In the genomic region with DNA sequence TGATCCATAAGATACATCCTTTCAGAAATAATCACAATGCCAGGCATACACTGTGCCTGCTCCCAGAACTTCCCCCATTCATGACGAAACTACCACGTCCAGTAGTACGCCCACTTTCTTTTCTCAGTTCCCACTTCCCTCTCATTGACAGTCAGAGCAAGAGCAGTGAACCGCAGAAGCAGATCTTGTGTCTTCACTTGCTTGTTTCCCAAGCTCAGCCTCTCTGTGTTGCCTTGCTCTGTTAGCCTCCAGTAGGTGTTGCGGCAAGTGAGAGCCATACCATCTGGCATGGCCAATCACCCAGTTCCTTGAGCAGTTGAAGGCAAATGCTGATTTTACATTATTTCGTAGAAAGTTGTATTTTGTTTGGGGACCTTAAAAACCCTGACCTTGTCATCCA, we compare ENCODE assay signal across 8 cellular contexts. TPM values are rescaled to one million over a fixed set of nuclear protein-coding genes. Genes with fewer than 3 reads are reported as not detected.
DNase-seq lines count a peak whose midpoint lies in the region; ATAC-seq lines count a peak whose summit lies in the region.

No MANE protein-coding gene starts in this region.

- no peaks in the 10 kb centered on the region for H3K9me3 Mint-ChIP-seq in immature natural killer cell

- H3K27ac Mint-ChIP-seq in immature natural killer cell, result peak overlapping the region; percentile 59 to 92 (median 80)

- ATAC-seq in HG03039 (IDR thresholded peaks at IDR 0.05; ENCODE audit: unreplicated experiment), result peak; percentile 76

- H3K9me3 ChIP-seq in GM23248 (ENCODE audit: low read depth) (no peaks in the 10 kb centered on the region), SJCRH30 (replicated peaks) (no peaks in the 10 kb centered on the region)

- H2AFZ ChIP-seq in GM23248, result no peak overlapping the region

- peaks cover 17 to 30% (median 18%) of the 10 kb centered on the region in 3 donors for H3K27me3 Mint-ChIP-seq in immature natural killer cell (ENCODE audit: low read depth in 3 of 3)

- peaks cover 65 to 71% of the 10 kb centered on the region in 2 donors for H3K4me1 Mint-ChIP-seq in immature natural killer cell

- 78 to 83% methylated on average over 6 of the region's 6 CpGs for WGBS in GM23248 (ENCODE audit: low coverage in 1 of 2, low lambda C conversion rate in 2 of 2, missing lambda C conversion rate in 2 of 2), 2 experiments

- peaks cover 0 to 4% (median 0%) of the 10 kb centered on the region in 3 donors for H3K36me3 Mint-ChIP-seq in immature natural killer cell

- no peak overlapping the region for H3K9ac ChIP-seq in GM23248

- peak; percentile 29 to 40 for DNase-seq in stimulated activated CD4-positive, alpha-beta T cell treated with anti-CD3 and anti-CD28 coated beads, Interleukin-2, amount 100 ng/mL, for 24 hours
- no peak for DNase-seq in stimulated activated CD4-positive, alpha-beta T cell treated with anti-CD3 and anti-CD28 coated beads, Interleukin-4, amount 100 ng/mL, for 1 hour
- DNase-seq in SKM-1 (lab: John Stamatoyannopoulos, UW; ENCODE audit: unreplicated experiment) (peak; percentile 90), immature natural killer cell (peak; percentile 58 to 61 (median 58)), GM23248 (no peak), SJCRH30 (no peak), NCI-H146 treated with DMSO at 0.1 percent for 48 hours (lab: John Stamatoyannopoulos, UW; ENCODE audit: unreplicated experiment) (no peak)

- in situ Hi-C loops in GM23248 (cut with MboI), result no loop called here

- peaks cover 34% of the 10 kb centered on the region for H3F3A ChIP-seq in GM23248 (ENCODE audit: insufficient read depth)

- H3K4me3 ChIP-seq in GM23248, result no peak overlapping the region
- H3K4me3 ChIP-seq in SJCRH30, result no peak overlapping the region

- no peaks in the 10 kb centered on the region for H3K9me2 ChIP-seq in GM23248 (ENCODE audit: insufficient read depth)

- peaks cover 72% of the 10 kb centered on the region for H3K79me2 ChIP-seq in GM23248 (ENCODE audit: insufficient read depth)

- H4K20me1 ChIP-seq in GM23248 (ENCODE audit: insufficient read depth), result no peaks in the 10 kb centered on the region

- H3K4me1 ChIP-seq in GM23248 (ENCODE audit: insufficient read depth) (peaks cover 43% of the 10 kb centered on the region), SJCRH30 (peaks cover 5% of the 10 kb centered on the region; the same call in 1 of the 2 replicates)

- H3K4me3 Mint-ChIP-seq in immature natural killer cell, result peak overlapping the region; percentile 32 to 83 (median 59)

- H3K4me2 ChIP-seq in GM23248 (ENCODE audit: unreplicated experiment), result no peak overlapping the region

- H3K36me3 ChIP-seq in GM23248 (ENCODE audit: low read depth) (no peaks in the 10 kb centered on the region), SJCRH30 (no peaks in the 10 kb centered on the region)

- H3K27ac ChIP-seq in GM23248, result no peak overlapping the region
- no peak overlapping the region for H3K27ac ChIP-seq in SJCRH30

- no peaks in the 10 kb centered on the region for H3K27me3 ChIP-seq in GM23248 (replicated peaks; ENCODE audit: insufficient read depth)
- no peaks in the 10 kb centered on the region for H3K27me3 ChIP-seq in SJCRH30

RNA-seq across cellular contexts. Expression of a gene that starts 11.7 kb away (rescaled TPM):
- polyA plus RNA-seq in immature natural killer cell, result 1 to 10 TPM; 3.7 to 6.9 (median 6.3) TPM
- 23.1 and 23.3 TPM in 2 replicates for total RNA-seq in GM23248 (2014; rRNA removed; shearing (Covaris generic))
- 10.1 and 11.2 TPM in 2 replicates for polyA plus RNA-seq in GM23248 (2016; fragmentation: Nextera tagmentation; extraction: Ambion mirVana)
- total RNA-seq in SJCRH30 (2014; rRNA removed; shearing (Covaris generic)), result 24.2 and 28.9 TPM in 2 replicates

Comparison
In these comparisons a context has a peak if more than half of its experiments do, and no peak if none do; other contexts are left out.
1. DNase-seq: peak in stimulated activated CD4-positive, alpha-beta T cell treated with anti-CD3 and anti-CD28 coated beads, Interleukin-2, amount 100 ng/mL, for 24 hours (2 of 2), SKM-1 (single experiment) and immature natural killer cell (3 of 3); none in stimulated activated CD4-positive, alpha-beta T cell treated with anti-CD3 and anti-CD28 coated beads, Interleukin-4, amount 100 ng/mL, for 1 hour (single experiment), GM23248 (single experiment), SJCRH30 (0 of 2) and NCI-H146 treated with DMSO at 0.1 percent for 48 hours (single experiment).